1 cellular context compared by ENCODE assay signal in the genomic region with DNA sequence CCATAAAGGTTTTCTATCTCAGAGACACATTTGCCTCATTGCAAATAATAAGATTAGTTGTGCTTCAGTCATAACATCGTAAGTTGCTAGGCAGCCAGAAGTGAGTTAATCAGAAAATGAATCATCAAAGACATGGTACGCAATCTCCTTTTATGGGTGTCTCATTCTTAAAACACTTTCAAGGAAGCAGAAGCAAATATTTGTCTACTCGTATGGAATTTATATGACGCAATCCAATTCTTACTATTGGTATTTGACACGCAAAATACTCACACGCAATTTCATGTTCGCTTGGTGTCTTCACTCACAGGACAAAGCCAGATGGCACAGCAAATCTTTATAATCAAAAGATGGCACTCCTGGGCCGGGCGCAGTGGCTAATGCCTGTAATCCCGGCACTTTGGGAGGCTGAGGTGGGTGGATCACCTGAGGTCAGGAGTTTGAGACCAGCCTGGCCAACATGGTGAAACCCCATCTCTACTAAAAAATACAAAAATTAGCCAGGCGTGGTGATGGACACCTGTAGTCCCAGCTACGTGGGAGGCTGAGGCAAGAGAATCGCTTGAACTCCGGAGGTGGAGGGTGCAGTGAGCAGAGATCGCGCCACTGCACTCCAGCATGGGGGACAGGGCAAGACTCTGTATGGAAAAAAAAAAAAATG.
TF ChIP-seq lines count a peak whose summit lies in the region.

No MANE protein-coding gene starts in this region.

TF ChIP-seq in IMR-90, 13 proteins besides CTCF, POLR2A, EP300 and RAD21:
- TF ChIP-seq RCOR1 (IDR thresholded peaks at IDR 0.05; ENCODE audit: insufficient replicate concordance, low read length) (no peak), MAFK (IDR thresholded peaks at IDR 0.05; ENCODE audit: low read depth, low read length) (peak; percentile 71), SMC3 (IDR thresholded peaks at IDR 0.05; ENCODE audit: low read depth, low read length) (no peak), CEBPB (IDR thresholded peaks at IDR 0.05; ENCODE audit: low read depth, low read length) (peak; percentile 100), USF2 (IDR thresholded peaks at IDR 0.05; ENCODE audit: low read depth, low read length) (no peak), CHD1 (IDR thresholded peaks at IDR 0.05; ENCODE audit: low read depth, low read length) (no peak), NFE2L2 (IDR thresholded peaks at IDR 0.05; ENCODE audit: low read depth, low read length) (peak; percentile 15; the same call in 1 of the 2 replicates), FOS (IDR thresholded peaks at IDR 0.05; ENCODE audit: low read depth, low read length) (peak; percentile 95), RFX5 (IDR thresholded peaks at IDR 0.05; ENCODE audit: low read depth, low read length) (no peak), MAZ (IDR thresholded peaks at IDR 0.05; ENCODE audit: borderline replicate concordance, low read depth, low read length) (no peak), MXI1 (IDR thresholded peaks at IDR 0.05; ENCODE audit: borderline replicate concordance, low read depth, low read length) (no peak), BHLHE40 (IDR thresholded peaks at IDR 0.05; ENCODE audit: low read depth, low read length) (peak; percentile 58; the same call in 1 of the 2 replicates)
- TF ChIP-seq, protein P1, sequence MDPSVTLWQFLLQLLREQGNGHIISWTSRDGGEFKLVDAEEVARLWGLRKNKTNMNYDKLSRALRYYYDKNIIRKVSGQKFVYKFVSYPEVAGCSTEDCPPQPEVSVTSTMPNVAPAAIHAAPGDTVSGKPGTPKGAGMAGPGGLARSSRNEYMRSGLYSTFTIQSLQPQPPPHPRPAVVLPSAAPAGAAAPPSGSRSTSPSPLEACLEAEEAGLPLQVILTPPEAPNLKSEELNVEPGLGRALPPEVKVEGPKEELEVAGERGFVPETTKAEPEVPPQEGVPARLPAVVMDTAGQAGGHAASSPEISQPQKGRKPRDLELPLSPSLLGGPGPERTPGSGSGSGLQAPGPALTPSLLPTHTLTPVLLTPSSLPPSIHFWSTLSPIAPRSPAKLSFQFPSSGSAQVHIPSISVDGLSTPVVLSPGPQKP (IDR thresholded peaks at IDR 0.05; ENCODE audit: borderline replicate concordance, low read depth, low read length): no peak
